In genomic region chr7:123534383-123535260, GRCh38 we compare ENCODE assay signal across 8 cellular contexts. TPM values are rescaled to one million over a fixed set of nuclear protein-coding genes. Genes with fewer than 3 reads are reported as not detected.
DNase-seq lines count a peak whose midpoint lies in the region; ATAC-seq, FAIRE-seq and TF ChIP-seq lines count a peak whose summit lies in the region.

TSS of gene IQUB (minus strand) at chr7:123534595. CDS start at chr7:123512340, 22,255 bp downstream.

- H3K79me2 ChIP-seq in ACC112 (ENCODE audit: control insufficient read depth, insufficient read depth, low read length, unreplicated experiment): no peaks in the 10 kb centered on the region
- no peaks in the 10 kb centered on the region for H3K79me2 ChIP-seq in mammary epithelial cell (ENCODE audit: insufficient read depth, low read length)

- peak within 1 kb of the TSS; percentile 79 for H3K9ac ChIP-seq in mammary epithelial cell (ENCODE audit: insufficient read depth, low read length)

- intact Hi-C loops in mammary epithelial cell (cut with micrococcal nuclease): loop anchor here (1.0 kb wide), 1 partner anchor 40 kb away; no protein-coding TSS in a partner anchor

- H3K4me3 ChIP-seq in ACC112 (ENCODE audit: low read depth, low read length) (peak within 1 kb of the TSS; percentile 84), WERI-Rb-1 (ENCODE audit: low read depth, low read length) (peak within 1 kb of the TSS; percentile 87), mammary epithelial cell (replicated peaks in 1 of 3; ENCODE audit: insufficient read depth in 1 of 3, low read depth in 2 of 3, low read length in 3 of 3) (peak within 1 kb of the TSS; percentile 59 to 85 (median 62)), small intestine (ENCODE audit: low read depth in 1 of 2, low read length in 2 of 2) (peak within 1 kb of the TSS; percentile 57 to 62)

- DNase-seq in NCI-H2196 (lab: John Stamatoyannopoulos, UW; ENCODE audit: unreplicated experiment) (peak; percentile 98), WERI-Rb-1 (peak; percentile 97), mammary epithelial cell (peak; percentile 93), iPS-NIHi7 (ENCODE audit: extremely low spot score) (peak; percentile 92), small intestine (peak; percentile 98)

- no peak for FAIRE-seq in small intestine (lab: Jason Lieb, UNC)

- peaks cover 23% of the 10 kb centered on the region for H3K4me1 ChIP-seq in ACC112 (ENCODE audit: control insufficient read depth, insufficient read depth, low read length, unreplicated experiment)
- H3K4me1 ChIP-seq in mammary epithelial cell (ENCODE audit: insufficient read depth, low read length): peaks cover 22% of the 10 kb centered on the region
- peaks cover 0 to 3% of the 10 kb centered on the region in 2 donors for H3K4me1 ChIP-seq in small intestine (ENCODE audit: control insufficient read depth in 2 of 2, insufficient read depth in 1 of 2, low read depth in 1 of 2, low read length in 1 of 2)

- H3K27me3 ChIP-seq in ACC112 (ENCODE audit: insufficient read depth, low read length): peaks cover 9% of the 10 kb centered on the region; the same call in 1 of the 2 replicates
- H3K27me3 ChIP-seq in WERI-Rb-1 (ENCODE audit: insufficient read depth, low read depth, severe bottlenecking): peaks cover 5% of the 10 kb centered on the region
- H3K27me3 ChIP-seq in mammary epithelial cell (ENCODE audit: insufficient read depth, low read length): no peaks in the 10 kb centered on the region
- H3K27me3 ChIP-seq in small intestine (ENCODE audit: control insufficient read depth in 2 of 2, insufficient read depth in 2 of 2, low read length in 2 of 2): no peaks in the 10 kb centered on the region

- peak within 1 kb of the TSS; percentile 91 for H2AFZ ChIP-seq in ACC112 (ENCODE audit: low read length, unreplicated experiment)
- H2AFZ ChIP-seq in mammary epithelial cell (ENCODE audit: low read depth, low read length): peak within 1 kb of the TSS; percentile 99

- CTCF ChIA-PET in mammary epithelial cell (lab: Charles Lee; ENCODE audit: low non-redundant PET): interaction anchor here (0.5 to 0.6 kb wide), 4 partner anchors 40 to 640 kb away, joined by 3 to 11 read pairs (median 6); no protein-coding TSS in a partner anchor

- WGBS in mammary epithelial cell (ENCODE audit: low coverage, missing lambda C conversion rate): 4% methylated on average over 17 of the region's 54 CpGs
- 0 to 1% (median 1%) methylated on average over 47 to 54 of the region's 54 CpGs for WGBS in small intestine, 3 donors

- TF ChIP-seq CTCF in WERI-Rb-1 (IDR thresholded peaks at IDR 0.05; ENCODE audit: low read depth, low read length) (no peak), mammary epithelial cell (conservative IDR thresholded peaks at IDR 0.05 in 1 of 2, IDR thresholded peaks at IDR 0.05 in 1 of 2; ENCODE audit: extremely low read depth in 1 of 2, insufficient read depth in 1 of 2, low read depth in 1 of 2, low read length in 2 of 2) (no peak)

- in situ Hi-C loops in mammary epithelial cell (cut with MboI; ENCODE audit: low sequenced_read_pairs in 2 of 2): no loop called here

- no peaks in the 10 kb centered on the region for H3K9me3 ChIP-seq in WERI-Rb-1 (ENCODE audit: severe bottlenecking)
- no peaks in the 10 kb centered on the region for H3K9me3 ChIP-seq in mammary epithelial cell (replicated peaks; ENCODE audit: insufficient read depth, low read length)
- H3K9me3 ChIP-seq in small intestine (ENCODE audit: control insufficient read depth, low read depth): no peaks in the 10 kb centered on the region

- BruUV-seq in mammary epithelial cell (replicated peaks; lab: Mats Ljungman, UMichigan): no TSS peak

- H3K4me2 ChIP-seq in mammary epithelial cell (ENCODE audit: insufficient read depth, low read depth, low read length): peak within 1 kb of the TSS; percentile 90

- peak within 1 kb of the TSS; percentile 61 for H3K27ac ChIP-seq in ACC112 (ENCODE audit: low read depth, low read length)
- H3K27ac ChIP-seq in WERI-Rb-1: peak within 1 kb of the TSS; percentile 53
- peak within 1 kb of the TSS; percentile 70 for H3K27ac ChIP-seq in mammary epithelial cell (ENCODE audit: insufficient read depth, low read depth, low read length)
- peak within 1 kb of the TSS; percentile 27 to 91 for H3K27ac ChIP-seq in small intestine (ENCODE audit: low read depth in 1 of 2, low read length in 1 of 2)

- dilution Hi-C loops in mammary epithelial cell (cut with HindIII; ENCODE audit: low sequenced_read_pairs): no loop called here

- H3K36me3 ChIP-seq in ACC112 (ENCODE audit: insufficient read depth, low read length): no peaks in the 10 kb centered on the region
- no peaks in the 10 kb centered on the region for H3K36me3 ChIP-seq in WERI-Rb-1
- no peaks in the 10 kb centered on the region for H3K36me3 ChIP-seq in mammary epithelial cell (ENCODE audit: insufficient read depth, low read length)
- no peaks in the 10 kb centered on the region for H3K36me3 ChIP-seq in small intestine (ENCODE audit: control insufficient read depth in 2 of 2, insufficient read depth in 2 of 2, low read length in 2 of 2)

- ATAC-seq in GM18870 (IDR thresholded peaks at IDR 0.05; ENCODE audit: unreplicated experiment) (peak; percentile 69), HG03108 (IDR thresholded peaks at IDR 0.05; ENCODE audit: unreplicated experiment) (peak; percentile 76)

- H4K20me1 ChIP-seq in mammary epithelial cell (ENCODE audit: insufficient read depth, low read length): no peaks in the 10 kb centered on the region

RNA-seq across cellular contexts. Expression of gene IQUB, which starts in this region (rescaled TPM):
- total RNA-seq in mammary epithelial cell: 1 to 10 TPM in 1 of 2 donors, under 1 TPM in 1; 0.26 to 1.5 TPM
- 0.03 TPM for polyA plus RNA-seq in mammary epithelial cell
- polyA minus RNA-seq in mammary epithelial cell: not detected
- polyA plus RNA-seq in small intestine: under 1 TPM in 2 of 3 donors, not detected in 1; 0.03 to 0.22 TPM

Comparison
In these comparisons a context has a peak if more than half of its experiments do, and no peak if none do; other contexts are left out.
1. Peak in every context shown above with its lines: DNase-seq, ATAC-seq, H3K4me3 ChIP-seq and H3K27ac ChIP-seq.
2. Peak in DNase-seq, H3K4me3 ChIP-seq and H3K27ac ChIP-seq in small intestine; RNA of the gene not detected or under 1 TPM.